ENCODE assay signal across 20 cellular contexts in genomic region chr9:133058051-133058450, GRCh38. TPM values are rescaled to one million over a fixed set of nuclear protein-coding genes. Genes with fewer than 3 reads are reported as not detected.
A peak's percentile ranks its signal among the peaks of the same experiment; 100 is the strongest.
DNase-seq lines count a peak whose midpoint lies in the region; ATAC-seq and TF ChIP-seq lines count a peak whose summit lies in the region.
"Had no signal": no experiment of that assay in that cellular context is flagged by ENCODE, and none has a peak within 500 bp of the region (broad histone marks: within the 10 kb centered on the region; RNA-seq: fewer than 3 reads in every experiment).

No MANE protein-coding gene starts in this region.

- H3K27ac Mint-ChIP-seq in activated CD4-positive, alpha-beta T cell treated with anti-CD3 and anti-CD28 coated beads, Interleukin-2, amount 10 ng/mL, durations not matched to agents 24 days and 14 days, result peak overlapping the region; percentile 87
- H3K27ac Mint-ChIP-seq in activated CD4-positive, alpha-beta T cell treated with anti-CD3 and anti-CD28 coated beads for 36 hours, result no peak overlapping the region
- H3K27ac Mint-ChIP-seq in CD8-positive, alpha-beta T cell, result peak overlapping the region; percentile 18
- H3K27ac Mint-ChIP-seq: progenitor cell of endocrine pancreas had no signal

- H3K9me3 ChIP-seq in CD8-positive, alpha-beta T cell (ENCODE audit: low read length), result no peaks in the 10 kb centered on the region
- H3K9me3 ChIP-seq in PC-9 (ENCODE audit: insufficient read depth, low read depth), result no peaks in the 10 kb centered on the region
- no peaks in the 10 kb centered on the region for H3K9me3 ChIP-seq in esophagus (ENCODE audit: control insufficient read depth in 2 of 2, insufficient read depth in 1 of 2, low read depth in 1 of 2, low read length in 1 of 2)
- H3K9me3 ChIP-seq: BE2C, esophagus muscularis mucosa had no signal

- no peak overlapping the region for H3K4me3 ChIP-seq in CD8-positive, alpha-beta T cell (ENCODE audit: low read depth, low read length)
- no peak overlapping the region for H3K4me3 ChIP-seq in PC-9
- H3K4me3 ChIP-seq in esophagus (ENCODE audit: low read depth in 1 of 2, low read length in 2 of 2), result no peak overlapping the region
- H3K4me3 ChIP-seq: esophagus muscularis mucosa had no signal

- H3F3A ChIP-seq in PC-9 (ENCODE audit: insufficient read depth, low read depth), result no peaks in the 10 kb centered on the region; the same call in 1 of the 2 replicates

- no peak overlapping the region for H3K4me2 ChIP-seq in PC-9

- no peaks in the 10 kb centered on the region for H3K79me2 ChIP-seq in PC-9 (ENCODE audit: low read depth)

- CTCF ChIA-PET in activated CD4-positive, alpha-beta T cell treated with anti-CD3 and anti-CD28 coated beads for 36 hours (lab: Charles Lee), result interaction anchor here (0.6 to 2.2 kb wide), 4 partner anchors 14 to 180 kb away, joined by 3 to 6 read pairs (median 4); no protein-coding TSS in a partner anchor
- CTCF ChIA-PET in CD8-positive, alpha-beta T cell (lab: Charles Lee), result interaction anchor here (0.9 to 1.0 kb wide), 2 partner anchors 18 to 36 kb away, joined by 3 read pairs; no protein-coding TSS in a partner anchor
- CTCF ChIA-PET in PC-9 (lab: Charles Lee), result no interaction called here

- no peak overlapping the region for H2AFZ ChIP-seq in PC-9

- peaks cover 5% of the 10 kb centered on the region for H3K36me3 ChIP-seq in CD8-positive, alpha-beta T cell (ENCODE audit: insufficient read depth, low read length)
- H3K36me3 ChIP-seq in PC-9 (ENCODE audit: low read depth) (no peaks in the 10 kb centered on the region), esophagus (ENCODE audit: control insufficient read depth in 2 of 2, insufficient read depth in 2 of 2, low read length in 1 of 2) (peaks cover 3 to 32% of the 10 kb centered on the region in 2 donors)

- H3K27me3 Mint-ChIP-seq in activated CD4-positive, alpha-beta T cell treated with anti-CD3 and anti-CD28 coated beads, Interleukin-2, amount 10 ng/mL, durations not matched to agents 24 days and 14 days, result no peaks in the 10 kb centered on the region
- H3K27me3 Mint-ChIP-seq in activated CD4-positive, alpha-beta T cell treated with anti-CD3 and anti-CD28 coated beads for 36 hours, result no peaks in the 10 kb centered on the region
- no peaks in the 10 kb centered on the region for H3K27me3 Mint-ChIP-seq in CD8-positive, alpha-beta T cell (ENCODE audit: low read depth)
- H3K27me3 Mint-ChIP-seq: progenitor cell of endocrine pancreas had no signal

- TSS peak; percentile 23 for BruUV-seq in PC-9 (replicated peaks; lab: Mats Ljungman, UMichigan)

- H4K20me1 ChIP-seq in PC-9 (ENCODE audit: insufficient read depth), result no peaks in the 10 kb centered on the region

- H3K4me1 ChIP-seq in CD8-positive, alpha-beta T cell (ENCODE audit: insufficient read depth, low read length), result peaks cover 42% of the 10 kb centered on the region
- no peaks in the 10 kb centered on the region for H3K4me1 ChIP-seq in PC-9 (replicated peaks; ENCODE audit: insufficient read depth)
- H3K4me1 ChIP-seq in esophagus (ENCODE audit: control insufficient read depth in 2 of 2, insufficient read depth in 2 of 2, low read length in 1 of 2), result peaks cover 10 to 29% of the 10 kb centered on the region in 2 donors

- intact Hi-C loops in activated CD4-positive, alpha-beta T cell treated with anti-CD3 and anti-CD28 coated beads, Interleukin-2, amount 10 ng/mL, durations not matched to agents 24 days and 14 days (cut with micrococcal nuclease), result no loop called here
- intact Hi-C loops in activated CD4-positive, alpha-beta T cell treated with anti-CD3 and anti-CD28 coated beads for 36 hours (cut with DNase I, micrococcal nuclease), result no loop called here
- intact Hi-C loops in CD8-positive, alpha-beta T cell (cut with DNase I, micrococcal nuclease), result no loop called here
- intact Hi-C loops in PC-9 (cut with micrococcal nuclease; ENCODE audit: unreplicated experiment), result no loop called here

- no peaks in the 10 kb centered on the region for H3K27me3 ChIP-seq in CD8-positive, alpha-beta T cell (ENCODE audit: insufficient read depth, low read length)
- no peaks in the 10 kb centered on the region for H3K27me3 ChIP-seq in PC-9 (ENCODE audit: insufficient read depth, low read depth)
- H3K27me3 ChIP-seq in esophagus (ENCODE audit: control insufficient read depth in 1 of 2, insufficient read depth in 2 of 2, low read length in 2 of 2), result no peaks in the 10 kb centered on the region
- H3K27me3 ChIP-seq: BE2C, esophagus muscularis mucosa had no signal

- no peaks in the 10 kb centered on the region for H3K9me3 Mint-ChIP-seq in activated CD4-positive, alpha-beta T cell treated with anti-CD3 and anti-CD28 coated beads, Interleukin-2, amount 10 ng/mL, durations not matched to agents 24 days and 14 days
- H3K9me3 Mint-ChIP-seq in activated CD4-positive, alpha-beta T cell treated with anti-CD3 and anti-CD28 coated beads for 36 hours (ENCODE audit: low read depth), result no peaks in the 10 kb centered on the region
- H3K9me3 Mint-ChIP-seq in CD8-positive, alpha-beta T cell, result no peaks in the 10 kb centered on the region

- DNase-seq in activated CD4-positive, alpha-beta T cell treated with anti-CD3 and anti-CD28 coated beads, Interleukin-2, amount 10 ng/mL, durations not matched to agents 24 days and 14 days, result no peak
- no peak for DNase-seq in activated CD4-positive, alpha-beta T cell treated with anti-CD3 and anti-CD28 coated beads for 36 hours
- no peak for DNase-seq in CD8-positive, alpha-beta T cell
- DNase-seq in PC-9 (no peak), dedifferentiated amniotic fluid mesenchymal stem cell (ENCODE audit: extremely low spot score) (no peak), NCI-H748 treated with DMSO at 0.1 percent for 48 hours (lab: John Stamatoyannopoulos, UW) (no peak), DMS153 (lab: John Stamatoyannopoulos, UW) (no peak)
- DNase-seq: activated CD4-positive, alpha-beta T cell treated with anti-CD3 and anti-CD28 coated beads, Interleukin-2, amount 50 U/mL, for 4 hours; activated T-cell treated with anti-CD3 and anti-CD28 coated beads, Interleukin-2, amount 50 U/mL, for 48 hours; BE2C; central memory CD4-positive, alpha-beta T cell; GF-D8; Karpas-422; NCI-H1105; NCI-H524; SHP77; stimulated activated CD4-positive, alpha-beta T cell treated with anti-CD3 and anti-CD28 coated beads, Interleukin-4, amount 100 ng/mL, for 24 hours had no signal

- no peaks in the 10 kb centered on the region for H3K9me2 ChIP-seq in PC-9 (ENCODE audit: insufficient read depth)

- WGBS in esophagus, 2 donors, result 69% methylated on average over 7 of the region's 7 CpGs

- TF ChIP-seq CTCF in CD8-positive, alpha-beta T cell (IDR thresholded peaks at IDR 0.05), result no peak
- TF ChIP-seq CTCF in PC-9 (conservative IDR thresholded peaks at IDR 0.05), result no peak

- peaks cover 43% of the 10 kb centered on the region for H3K4me1 Mint-ChIP-seq in activated CD4-positive, alpha-beta T cell treated with anti-CD3 and anti-CD28 coated beads, Interleukin-2, amount 10 ng/mL, durations not matched to agents 24 days and 14 days
- H3K4me1 Mint-ChIP-seq in activated CD4-positive, alpha-beta T cell treated with anti-CD3 and anti-CD28 coated beads for 36 hours, result peaks cover 48% of the 10 kb centered on the region
- peaks cover 38% of the 10 kb centered on the region for H3K4me1 Mint-ChIP-seq in CD8-positive, alpha-beta T cell (ENCODE audit: low read depth)

- no peak overlapping the region for H3K4me3 Mint-ChIP-seq in activated CD4-positive, alpha-beta T cell treated with anti-CD3 and anti-CD28 coated beads, Interleukin-2, amount 10 ng/mL, durations not matched to agents 24 days and 14 days
- H3K4me3 Mint-ChIP-seq in activated CD4-positive, alpha-beta T cell treated with anti-CD3 and anti-CD28 coated beads for 36 hours, result no peak overlapping the region
- no peak overlapping the region for H3K4me3 Mint-ChIP-seq in CD8-positive, alpha-beta T cell

- no peak overlapping the region for H3K27ac ChIP-seq in CD8-positive, alpha-beta T cell (ENCODE audit: low read depth, low read length)
- H3K27ac ChIP-seq in PC-9 (no peak overlapping the region), esophagus (ENCODE audit: low read depth in 2 of 2, low read length in 1 of 2) (peak overlapping the region; percentile 34 to 92)
- H3K27ac ChIP-seq: esophagus muscularis mucosa had no signal

- POLR2A ChIA-PET in activated CD4-positive, alpha-beta T cell treated with anti-CD3 and anti-CD28 coated beads for 36 hours (lab: Charles Lee), result interaction anchor here (0.6 kb wide), 1 partner anchor 1423 kb away, joined by 3 read pairs; no protein-coding TSS in a partner anchor
- POLR2A ChIA-PET in CD8-positive, alpha-beta T cell (lab: Charles Lee), result no interaction called here
- POLR2A ChIA-PET in PC-9 (lab: Charles Lee; ENCODE audit: unreplicated experiment), result no interaction called here

- peaks cover 27% of the 10 kb centered on the region for H3K36me3 Mint-ChIP-seq in activated CD4-positive, alpha-beta T cell treated with anti-CD3 and anti-CD28 coated beads, Interleukin-2, amount 10 ng/mL, durations not matched to agents 24 days and 14 days (ENCODE audit: low read depth)
- H3K36me3 Mint-ChIP-seq in activated CD4-positive, alpha-beta T cell treated with anti-CD3 and anti-CD28 coated beads for 36 hours (ENCODE audit: low read depth), result peaks cover 27% of the 10 kb centered on the region
- H3K36me3 Mint-ChIP-seq in CD8-positive, alpha-beta T cell, result peaks cover 38% of the 10 kb centered on the region

- ATAC-seq in activated CD4-positive, alpha-beta T cell treated with anti-CD3 and anti-CD28 coated beads for 36 hours, result no peak
- ATAC-seq in CD8-positive, alpha-beta T cell, result no peak

RNA-seq across cellular contexts. Expression of gene CEL, which starts 3.7 kb away (rescaled TPM):
- total RNA-seq in activated CD4-positive, alpha-beta T cell treated with anti-CD3 and anti-CD28 coated beads, Interleukin-2, amount 10 ng/mL, durations not matched to agents 24 days and 14 days, result 1.8 and 2.0 TPM in 2 replicates
- 1 to 10 TPM in 1 of 2 experiments, under 1 TPM in 1; 0.98 to 1.2 TPM for total RNA-seq in activated CD4-positive, alpha-beta T cell treated with anti-CD3 and anti-CD28 coated beads for 36 hours
- under 1 TPM; 0.19 to 0.30 TPM for total RNA-seq in CD8-positive, alpha-beta T cell
- 2.7 TPM in 2 replicates for total RNA-seq in PC-9 (2021)
- polyA plus RNA-seq in esophagus, result 1 to 10 TPM; 2.1 to 3.3 TPM

RNA-seq across cellular contexts. Expression of gene GTF3C5, which starts 27.3 kb away (rescaled TPM):
- total RNA-seq in activated CD4-positive, alpha-beta T cell treated with anti-CD3 and anti-CD28 coated beads, Interleukin-2, amount 10 ng/mL, durations not matched to agents 24 days and 14 days, result 85.4 and 92.3 TPM in 2 replicates
- 10 to 100 TPM; 81.3 to 84.5 TPM for total RNA-seq in activated CD4-positive, alpha-beta T cell treated with anti-CD3 and anti-CD28 coated beads for 36 hours
- 10 to 100 TPM; 54.1 to 58.7 TPM for total RNA-seq in CD8-positive, alpha-beta T cell
- total RNA-seq in PC-9 (2021), result 79.6 and 107 TPM in 2 replicates
- 10 to 100 TPM; 46.3 to 64.0 TPM for polyA plus RNA-seq in esophagus

Comparison
In these comparisons a context has a peak if more than half of its experiments do, and no peak if none do; other contexts are left out.
1. H3K27ac ChIP-seq: peak in esophagus (2 of 2); none in CD8-positive, alpha-beta T cell (single experiment) and PC-9 (single experiment).